Comparison of ENCODE assay signal across 39 cellular contexts in genomic region chr10:67868132-67868531, GRCh38. TPM values are rescaled to one million over a fixed set of nuclear protein-coding genes. Genes with fewer than 3 reads are reported as not detected.
"Had no signal": no experiment of that assay in that cellular context is flagged by ENCODE, and none has a peak within 500 bp of the region (broad histone marks: within the 10 kb centered on the region; RNA-seq: fewer than 3 reads in every experiment).

No MANE protein-coding gene starts in this region.

- H3K27ac ChIP-seq: adrenal gland, ascending aorta, body of pancreas, brain microvascular endothelial cell, breast epithelium, cardiac muscle cell had no signal

- H3K4me1 ChIP-seq: adrenal gland, ascending aorta, body of pancreas, breast epithelium had no signal

- H3K27me3 Mint-ChIP-seq: activated naive CD4-positive, alpha-beta T cell treated with anti-CD3 and anti-CD28 coated beads, Interleukin-2, amount 10 ng/mL, durations not matched to agents 7 days and 5 days; activated naive CD4-positive, alpha-beta T cell treated with anti-CD3 and anti-CD28 coated beads, Interleukin-2, amount 50 U/mL, for 24 hours; activated naive CD8-positive, alpha-beta T cell; activated naive CD8-positive, alpha-beta T cell treated with anti-CD3 and anti-CD28 coated beads for 36 hours; activated naive CD8-positive, alpha-beta T cell treated with anti-CD3 and anti-CD28 coated beads, Interleukin-2, amount 10 ng/mL, durations not matched to agents 7 days and 5 days; activated naive CD8-positive, alpha-beta T cell treated with anti-CD3 and anti-CD28 coated beads, Interleukin-2, amount 50 U/mL, for 24 hours; activated T-cell treated with anti-CD3 and anti-CD28 coated beads, Interleukin-2, amount 50 U/mL, for 24 hours; activated T-helper 17 cell treated with anti-CD3 and anti-CD28 coated beads, Interleukin-2, amount 50 U/mL, for 72 hours; brain; central memory CD8-positive, alpha-beta T cell had no signal

- H3K36me3 Mint-ChIP-seq: activated naive CD4-positive, alpha-beta T cell treated with anti-CD3 and anti-CD28 coated beads, Interleukin-2, amount 10 ng/mL, durations not matched to agents 7 days and 5 days; activated naive CD4-positive, alpha-beta T cell treated with anti-CD3 and anti-CD28 coated beads, Interleukin-2, amount 50 U/mL, for 24 hours; activated naive CD4-positive, alpha-beta T cell treated with anti-CD3 and anti-CD28 coated beads, Interleukin-2, amount 50 U/mL, for 72 hours; activated naive CD8-positive, alpha-beta T cell; activated naive CD8-positive, alpha-beta T cell treated with anti-CD3 and anti-CD28 coated beads, Interleukin-2, amount 10 ng/mL, durations not matched to agents 7 days and 5 days; brain had no signal

- H3K4me1 Mint-ChIP-seq: activated naive CD4-positive, alpha-beta T cell treated with anti-CD3 and anti-CD28 coated beads, Interleukin-2, amount 10 ng/mL, durations not matched to agents 7 days and 5 days; activated naive CD4-positive, alpha-beta T cell treated with anti-CD3 and anti-CD28 coated beads, Interleukin-2, amount 50 U/mL, for 24 hours; activated naive CD8-positive, alpha-beta T cell treated with anti-CD3 and anti-CD28 coated beads for 36 hours; activated naive CD8-positive, alpha-beta T cell treated with anti-CD3 and anti-CD28 coated beads, Interleukin-2, amount 10 ng/mL, durations not matched to agents 7 days and 5 days; activated T-helper 17 cell treated with anti-CD3 and anti-CD28 coated beads, Interleukin-2, amount 50 U/mL, for 72 hours; brain; central memory CD8-positive, alpha-beta T cell had no signal

- H3K9me3 ChIP-seq: adrenal gland, ascending aorta, body of pancreas, breast epithelium had no signal

- FAIRE-seq: astrocyte, bronchial epithelial cell had no signal

- H3K36me3 ChIP-seq: adrenal gland, ascending aorta, brain microvascular endothelial cell, breast epithelium, cardiac muscle cell had no signal

- H3K9me3 Mint-ChIP-seq: activated naive CD4-positive, alpha-beta T cell treated with anti-CD3 and anti-CD28 coated beads for 36 hours; activated naive CD4-positive, alpha-beta T cell treated with anti-CD3 and anti-CD28 coated beads, Interleukin-2, amount 10 ng/mL, durations not matched to agents 7 days and 5 days; activated naive CD4-positive, alpha-beta T cell treated with anti-CD3 and anti-CD28 coated beads, Interleukin-2, amount 50 U/mL, for 24 hours; activated naive CD4-positive, alpha-beta T cell treated with anti-CD3 and anti-CD28 coated beads, Interleukin-2, amount 50 U/mL, for 72 hours; activated naive CD8-positive, alpha-beta T cell treated with anti-CD3 and anti-CD28 coated beads for 36 hours; activated naive CD8-positive, alpha-beta T cell treated with anti-CD3 and anti-CD28 coated beads, Interleukin-2, amount 10 ng/mL, durations not matched to agents 7 days and 5 days; activated naive CD8-positive, alpha-beta T cell treated with anti-CD3 and anti-CD28 coated beads, Interleukin-2, amount 50 U/mL, for 24 hours; activated T-cell treated with anti-CD3 and anti-CD28 coated beads, Interleukin-2, amount 50 U/mL, for 24 hours; activated T-cell treated with anti-CD3 and anti-CD28 coated beads, Interleukin-2, amount 50 U/mL, for 4 hours; activated T-cell treated with anti-CD3 and anti-CD28 coated beads, Interleukin-2, amount 50 U/mL, for 72 hours; activated T-helper 1 cell treated with anti-CD3 and anti-CD28 coated beads, Interleukin-12 subunit alpha, Interleukin-12 subunit beta, Interleukin-2, Interleukin-4 antibody, amounts not matched to agents 30 ng/mL and 10 ng/mL and 1 ng/mL, durations not matched to agents 14 hours and 24 hours and 36 hours; activated T-helper 17 cell treated with anti-CD3 and anti-CD28 coated beads, Interleukin-2, amount 50 U/mL, for 72 hours; activated T-helper 2 cell treated with anti-CD3 and anti-CD28 coated beads, Interferon-gamma antibody, Interleukin-2, Interleukin-4, amounts not matched to agents 10 μg/mL and 5 μg/mL and 100 μg/mL, durations not matched to agents 14 hours and 24 hours and 36 hours; central memory CD8-positive, alpha-beta T cell had no signal

- H3K27me3 ChIP-seq: adrenal gland, ascending aorta, body of pancreas, brain microvascular endothelial cell, breast epithelium, cardiac muscle cell had no signal

- DNase-seq: activated effector memory CD4-positive, alpha-beta T cell treated with anti-CD3 and anti-CD28 coated beads, Interleukin-2, amount 50 U/mL, for 16 hours; activated effector memory CD4-positive, alpha-beta T cell treated with Interleukin-2 at 50 U/mL for 16 hours; activated gamma-delta T cell; activated gamma-delta T cell treated with Interleukin-2 at 50 U/mL for 16 hours; activated naive CD4-positive, alpha-beta T cell; activated naive CD4-positive, alpha-beta T cell treated with anti-CD3 and anti-CD28 coated beads for 36 hours; activated naive CD4-positive, alpha-beta T cell treated with anti-CD3 and anti-CD28 coated beads, Interleukin-2, amount 10 ng/mL, durations not matched to agents 7 days and 5 days; activated naive CD4-positive, alpha-beta T cell treated with anti-CD3 and anti-CD28 coated beads, Interleukin-2, amount 50 U/mL, for 16 hours; activated naive CD4-positive, alpha-beta T cell treated with Interleukin-2 at 50 U/mL for 16 hours; activated naive CD8-positive, alpha-beta T cell treated with anti-CD3 and anti-CD28 coated beads for 36 hours; activated naive CD8-positive, alpha-beta T cell treated with anti-CD3 and anti-CD28 coated beads, Interleukin-2, amount 10 ng/mL, durations not matched to agents 7 days and 5 days; activated naive CD8-positive, alpha-beta T cell treated with anti-CD3 and anti-CD28 coated beads, Interleukin-2, amount 50 U/mL, for 24 hours; activated T-cell treated with anti-CD3 and anti-CD28 coated beads, Interleukin-2, amount 50 U/mL, for 24 hours; activated T-cell treated with anti-CD3 and anti-CD28 coated beads, Interleukin-2, amount 50 U/mL, for 4 hours; activated T-cell treated with anti-CD3 and anti-CD28 coated beads, Interleukin-2, amount 50 U/mL, for 48 hours; activated T-cell treated with anti-CD3 and anti-CD28 coated beads, Interleukin-2, amount 50 U/mL, for 72 hours; adrenal gland; amniotic stem cell; amygdala; anterior cingulate cortex; aorta; body of pancreas; brain microvascular endothelial cell; caudate nucleus; central memory CD4-positive, alpha-beta T cell; cerebellar nuclear complex had no signal

- H3K27ac Mint-ChIP-seq: activated naive CD4-positive, alpha-beta T cell treated with anti-CD3 and anti-CD28 coated beads for 36 hours; activated naive CD4-positive, alpha-beta T cell treated with anti-CD3 and anti-CD28 coated beads, Interleukin-2, amount 10 ng/mL, durations not matched to agents 7 days and 5 days; activated naive CD4-positive, alpha-beta T cell treated with anti-CD3 and anti-CD28 coated beads, Interleukin-2, amount 50 U/mL, for 24 hours; activated naive CD4-positive, alpha-beta T cell treated with anti-CD3 and anti-CD28 coated beads, Interleukin-2, amount 50 U/mL, for 72 hours; activated naive CD8-positive, alpha-beta T cell; activated naive CD8-positive, alpha-beta T cell treated with anti-CD3 and anti-CD28 coated beads for 36 hours; activated naive CD8-positive, alpha-beta T cell treated with anti-CD3 and anti-CD28 coated beads, Interleukin-2, amount 10 ng/mL, durations not matched to agents 7 days and 5 days; activated naive CD8-positive, alpha-beta T cell treated with anti-CD3 and anti-CD28 coated beads, Interleukin-2, amount 50 U/mL, for 24 hours; activated T-cell treated with anti-CD3 and anti-CD28 coated beads, Interleukin-2, amount 50 U/mL, for 24 hours; activated T-cell treated with anti-CD3 and anti-CD28 coated beads, Interleukin-2, amount 50 U/mL, for 72 hours; activated T-helper 1 cell treated with anti-CD3 and anti-CD28 coated beads, Interleukin-12 subunit alpha, Interleukin-12 subunit beta, Interleukin-2, Interleukin-4 antibody, amounts not matched to agents 30 ng/mL and 10 ng/mL and 1 ng/mL, durations not matched to agents 14 hours and 24 hours and 36 hours; activated T-helper 17 cell treated with anti-CD3 and anti-CD28 coated beads, Interleukin-2, amount 50 U/mL, for 72 hours; activated T-helper 2 cell treated with anti-CD3 and anti-CD28 coated beads, Interferon-gamma antibody, Interleukin-2, Interleukin-4, amounts not matched to agents 10 μg/mL and 5 μg/mL and 100 μg/mL, durations not matched to agents 14 hours and 24 hours and 36 hours; brain had no signal

- ATAC-seq: activated naive CD4-positive, alpha-beta T cell treated with anti-CD3 and anti-CD28 coated beads, Interleukin-2, amount 50 U/mL, for 72 hours; activated naive CD8-positive, alpha-beta T cell treated with anti-CD3 and anti-CD28 coated beads, Interleukin-2, amount 50 U/mL, for 24 hours; activated T-cell treated with anti-CD3 and anti-CD28 coated beads, Interleukin-2, amount 50 U/mL, for 4 hours; activated T-cell treated with anti-CD3 and anti-CD28 coated beads, Interleukin-2, amount 50 U/mL, for 72 hours; activated T-helper 17 cell treated with anti-CD3 and anti-CD28 coated beads, Interleukin-2, amount 50 U/mL, for 72 hours; body of pancreas had no signal

- H3K4me3 Mint-ChIP-seq: activated naive CD4-positive, alpha-beta T cell treated with anti-CD3 and anti-CD28 coated beads for 36 hours; activated naive CD4-positive, alpha-beta T cell treated with anti-CD3 and anti-CD28 coated beads, Interleukin-2, amount 10 ng/mL, durations not matched to agents 7 days and 5 days; activated naive CD4-positive, alpha-beta T cell treated with anti-CD3 and anti-CD28 coated beads, Interleukin-2, amount 50 U/mL, for 24 hours; activated naive CD8-positive, alpha-beta T cell; activated naive CD8-positive, alpha-beta T cell treated with anti-CD3 and anti-CD28 coated beads for 36 hours; activated naive CD8-positive, alpha-beta T cell treated with anti-CD3 and anti-CD28 coated beads, Interleukin-2, amount 10 ng/mL, durations not matched to agents 7 days and 5 days; activated naive CD8-positive, alpha-beta T cell treated with anti-CD3 and anti-CD28 coated beads, Interleukin-2, amount 50 U/mL, for 24 hours; activated T-cell treated with anti-CD3 and anti-CD28 coated beads, Interleukin-2, amount 50 U/mL, for 24 hours; activated T-cell treated with anti-CD3 and anti-CD28 coated beads, Interleukin-2, amount 50 U/mL, for 4 hours; activated T-cell treated with anti-CD3 and anti-CD28 coated beads, Interleukin-2, amount 50 U/mL, for 72 hours; activated T-helper 1 cell treated with anti-CD3 and anti-CD28 coated beads, Interleukin-12 subunit alpha, Interleukin-12 subunit beta, Interleukin-2, Interleukin-4 antibody, amounts not matched to agents 30 ng/mL and 10 ng/mL and 1 ng/mL, durations not matched to agents 14 hours and 24 hours and 36 hours; activated T-helper 17 cell treated with anti-CD3 and anti-CD28 coated beads, Interleukin-2, amount 50 U/mL, for 72 hours; brain; central memory CD8-positive, alpha-beta T cell had no signal

- H3K4me3 ChIP-seq: adrenal gland, ascending aorta, body of pancreas, breast epithelium, cardiac muscle cell had no signal

RNA-seq across cellular contexts. Expression of gene DNAJC12, which starts 30.1 kb away (rescaled TPM):
- total RNA-seq: bronchial epithelial cell had no signal
